16 cellular contexts compared by ENCODE assay signal in the genomic region with DNA sequence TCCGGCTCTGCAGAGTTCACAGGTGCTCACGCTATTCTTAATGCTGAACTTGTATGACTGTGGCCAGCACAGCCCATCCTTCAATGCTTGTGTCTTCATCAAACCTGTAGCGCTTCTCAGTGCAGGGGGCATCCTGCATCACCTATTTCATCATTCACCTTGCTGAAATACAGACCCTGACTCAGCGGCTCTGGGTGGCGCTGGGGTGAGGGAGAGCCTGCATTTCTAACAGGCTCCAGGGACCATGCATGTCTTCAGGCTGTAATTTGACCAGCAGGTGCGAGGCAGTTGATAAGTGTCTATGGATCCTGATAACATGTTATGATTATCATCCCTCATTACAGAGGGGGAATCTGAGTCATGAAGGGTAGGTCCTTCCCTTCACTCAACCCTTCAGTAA.
DNase-seq lines count a peak whose midpoint lies in the region; ATAC-seq and TF ChIP-seq lines count a peak whose summit lies in the region.
"Had no signal": no experiment of that assay in that cellular context is flagged by ENCODE, and none has a peak within 500 bp of the region (broad histone marks: within the 10 kb centered on the region; RNA-seq: fewer than 3 reads in every experiment).

No MANE protein-coding gene starts in this region.

- peak overlapping the region; percentile 66 to 80 for H3K27ac Mint-ChIP-seq in effector memory CD8-positive, alpha-beta T cell
- H3K27ac Mint-ChIP-seq in glutamatergic neuron (ENCODE audit: unreplicated experiment) = no peak overlapping the region

- DNase-seq in NCI-H748 (lab: John Stamatoyannopoulos, UW; ENCODE audit: unreplicated experiment) (peak; percentile 40), NCI-H748 treated with DMSO at 0.1 percent for 48 hours (lab: John Stamatoyannopoulos, UW) (no peak), glutamatergic neuron (no peak), GOT3 (lab: John Stamatoyannopoulos, UW) (no peak)
- peak; percentile 2 for DNase-seq in stimulated activated CD4-positive, alpha-beta T cell treated with anti-CD3 and anti-CD28 coated beads, Interleukin-4, amount 100 ng/mL, for 24 hours
- DNase-seq in stimulated activated CD4-positive, alpha-beta T cell treated with anti-CD3 and anti-CD28 coated beads, Interleukin-15, amount 100 ng/mL, for 24 hours = no peak
- no peak for DNase-seq in effector memory CD8-positive, alpha-beta T cell
- DNase-seq: HCEC 1CT; mesenchymal stem cell; NCI-H187; NCI-H446; stimulated activated CD4-positive, alpha-beta T cell treated with anti-CD3 and anti-CD28 coated beads, Interleukin-2, amount 100 ng/mL, for 24 hours had no signal

- no peak overlapping the region for H3K4me3 Mint-ChIP-seq in effector memory CD8-positive, alpha-beta T cell
- H3K4me3 Mint-ChIP-seq in glutamatergic neuron (ENCODE audit: unreplicated experiment) = no peak overlapping the region
- H3K4me3 Mint-ChIP-seq: activated T-helper 17 cell treated with anti-CD3 and anti-CD28 coated beads, Interleukin-2, amount 50 U/mL, for 72 hours; natural killer cell treated with Interleukin-12 subunit alpha and Interleukin-12 subunit beta and Interleukin-15 and Interleukin-18, amount 100 ng/mL, for 72 hours had no signal

- H3K27me3 Mint-ChIP-seq in effector memory CD8-positive, alpha-beta T cell = no peaks in the 10 kb centered on the region
- H3K27me3 Mint-ChIP-seq in glutamatergic neuron (ENCODE audit: unreplicated experiment) = no peaks in the 10 kb centered on the region
- H3K27me3 Mint-ChIP-seq: activated T-helper 17 cell treated with anti-CD3 and anti-CD28 coated beads, Interleukin-2, amount 50 U/mL, for 72 hours; natural killer cell treated with Interleukin-12 subunit alpha and Interleukin-12 subunit beta and Interleukin-15 and Interleukin-18, amount 100 ng/mL, for 72 hours had no signal

- peaks cover 32 to 54% of the 10 kb centered on the region in 2 donors for H3K4me1 Mint-ChIP-seq in effector memory CD8-positive, alpha-beta T cell (ENCODE audit: low read depth in 2 of 2)
- H3K4me1 Mint-ChIP-seq in glutamatergic neuron (ENCODE audit: low read depth, unreplicated experiment) = peaks cover 5% of the 10 kb centered on the region

- no peak for ATAC-seq in effector memory CD8-positive, alpha-beta T cell (replicated peaks)
- ATAC-seq in GM19351 (IDR thresholded peaks at IDR 0.05; ENCODE audit: unreplicated experiment) = no peak
- ATAC-seq: A549; activated T-helper 17 cell treated with anti-CD3 and anti-CD28 coated beads, Interleukin-2, amount 50 U/mL, for 72 hours; natural killer cell treated with Interleukin-12 subunit alpha and Interleukin-12 subunit beta and Interleukin-15 and Interleukin-18, amount 100 ng/mL, for 72 hours had no signal

- TF ChIP-seq CTCF in glutamatergic neuron (IDR thresholded peaks at IDR 0.05; ENCODE audit: partially characterized antibody, unreplicated experiment) = no peak

- H3K36me3 Mint-ChIP-seq in effector memory CD8-positive, alpha-beta T cell (ENCODE audit: insufficient read depth) = peaks cover 22% of the 10 kb centered on the region
- peaks cover 5% of the 10 kb centered on the region for H3K36me3 Mint-ChIP-seq in glutamatergic neuron (ENCODE audit: unreplicated experiment)

- no peaks in the 10 kb centered on the region for H3K9me3 Mint-ChIP-seq in effector memory CD8-positive, alpha-beta T cell
- H3K9me3 Mint-ChIP-seq in glutamatergic neuron (ENCODE audit: unreplicated experiment) = peaks cover 3% of the 10 kb centered on the region
- H3K9me3 Mint-ChIP-seq: activated T-helper 17 cell treated with anti-CD3 and anti-CD28 coated beads, Interleukin-2, amount 50 U/mL, for 72 hours; natural killer cell treated with Interleukin-12 subunit alpha and Interleukin-12 subunit beta and Interleukin-15 and Interleukin-18, amount 100 ng/mL, for 72 hours had no signal

Comparison
In these comparisons a context has a peak if more than half of its experiments do, and no peak if none do; other contexts are left out.
1. DNase-seq: peak in NCI-H748 (single experiment) and stimulated activated CD4-positive, alpha-beta T cell treated with anti-CD3 and anti-CD28 coated beads, Interleukin-4, amount 100 ng/mL, for 24 hours (single experiment); none in NCI-H748 treated with DMSO at 0.1 percent for 48 hours (single experiment), stimulated activated CD4-positive, alpha-beta T cell treated with anti-CD3 and anti-CD28 coated beads, Interleukin-15, amount 100 ng/mL, for 24 hours (single experiment), effector memory CD8-positive, alpha-beta T cell (0 of 3), glutamatergic neuron (single experiment) and GOT3 (single experiment).